In the genomic region with DNA sequence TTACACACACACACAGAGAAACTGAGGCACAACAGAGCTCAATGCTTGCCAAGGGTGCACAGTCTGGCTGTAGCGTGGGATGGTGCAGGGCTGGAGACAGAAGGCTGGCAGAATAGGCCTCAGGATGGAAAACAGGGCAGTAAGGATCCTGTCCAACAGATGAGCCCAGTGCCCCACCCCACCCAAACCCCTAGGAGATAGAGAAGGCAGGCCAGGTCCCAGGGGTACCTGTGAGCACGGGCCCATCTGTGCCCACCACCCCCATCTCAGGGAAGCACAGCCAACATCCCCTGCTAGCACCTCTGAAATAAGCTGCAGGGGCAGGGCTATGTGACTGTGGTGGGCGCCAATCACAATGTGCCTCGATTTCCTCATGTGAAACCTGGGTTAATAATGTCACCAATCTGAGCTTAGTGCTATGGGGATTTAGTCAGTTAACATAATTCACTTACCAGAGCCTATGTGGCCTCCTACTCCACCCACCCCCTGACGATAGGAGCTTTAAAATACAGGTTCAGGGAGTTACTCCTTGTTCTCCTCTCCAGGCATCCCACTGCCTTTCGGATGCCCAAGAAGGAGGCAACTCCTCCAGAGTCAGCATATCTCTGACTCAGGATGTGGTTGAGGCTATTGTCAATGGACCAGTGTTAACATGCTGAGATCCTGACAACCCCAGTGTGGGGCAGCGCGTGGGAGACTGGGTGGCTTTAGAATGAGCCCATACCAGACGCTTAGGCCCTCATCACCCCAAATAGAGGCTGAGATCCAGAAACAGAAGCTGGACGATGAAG, we compare ENCODE assay signal across 13 cellular contexts. TPM values are rescaled to one million over a fixed set of nuclear protein-coding genes. Genes with fewer than 3 reads are reported as not detected.
DNase-seq lines count a peak whose midpoint lies in the region; ATAC-seq and TF ChIP-seq lines count a peak whose summit lies in the region.
"Had no signal": no experiment of that assay in that cellular context is flagged by ENCODE, and none has a peak within 500 bp of the region (broad histone marks: within the 10 kb centered on the region; RNA-seq: fewer than 3 reads in every experiment).

No MANE protein-coding gene starts in this region.

- H3K36me3 ChIP-seq in right atrium auricular region, result no peaks in the 10 kb centered on the region
- H3K36me3 ChIP-seq: uterus had no signal

- peak overlapping the region; percentile 87 for H3K27ac Mint-ChIP-seq in memory B cell

- TF ChIP-seq CTCF in right atrium auricular region (IDR thresholded peaks at IDR 0.05) (no peak), GM20000 (IDR thresholded peaks at IDR 0.05; ENCODE audit: extremely low read depth, missing control alignments) (no peak), coronary artery (IDR thresholded peaks at IDR 0.05) (no peak)

- DNase-seq in right atrium auricular region (ENCODE audit: low spot score), result no peak
- no peak for DNase-seq in right cardiac atrium
- DNase-seq in amniotic epithelial cell (ENCODE audit: low read depth), result peak; percentile 66
- DNase-seq in memory B cell (ENCODE audit: low spot score in 2 of 2), result no peak
- DNase-seq in GM20000 (ENCODE audit: low spot score), result no peak
- no peak for DNase-seq in stimulated activated CD4-positive, alpha-beta T cell treated with anti-CD3 and anti-CD28 coated beads, Interleukin-4, amount 100 ng/mL, for 24 hours
- DNase-seq in coronary artery (ENCODE audit: low spot score), result no peak
- DNase-seq: DMS53, NCI-H2107, SK-N-SH, uterus had no signal

- no peak for ATAC-seq in right cardiac atrium
- no peak for ATAC-seq in memory B cell (ENCODE audit: low read depth)
- no peak for ATAC-seq in GM18520 (IDR thresholded peaks at IDR 0.05; ENCODE audit: unreplicated experiment)

- peak overlapping the region; percentile 5 for H3K4me3 Mint-ChIP-seq in memory B cell

- H3K27ac ChIP-seq in right atrium auricular region (peak overlapping the region; percentile 65 to 76), right cardiac atrium (ENCODE audit: low read length) (no peak overlapping the region), coronary artery (no peak overlapping the region)
- H3K27ac ChIP-seq: hepatocyte, uterus had no signal

- H3K4me1 ChIP-seq in right atrium auricular region (peaks cover 0 to 72% of the 10 kb centered on the region in 2 donors), right cardiac atrium (ENCODE audit: control insufficient read depth, insufficient read depth, low read length) (peaks cover 36% of the 10 kb centered on the region)

- WGBS in right cardiac atrium, result 80% methylated on average over 10 of the region's 10 CpGs

- H3K36me3 Mint-ChIP-seq in memory B cell, result peaks cover 1% of the 10 kb centered on the region

- H3K27me3 ChIP-seq in right atrium auricular region (no peaks in the 10 kb centered on the region), right cardiac atrium (ENCODE audit: control insufficient read depth, insufficient read depth) (no peaks in the 10 kb centered on the region)
- H3K27me3 ChIP-seq: hepatocyte, uterus had no signal

- H3K4me3 ChIP-seq in right atrium auricular region (no peak overlapping the region), right cardiac atrium (ENCODE audit: low read length) (no peak overlapping the region), coronary artery (no peak overlapping the region)
- H3K4me3 ChIP-seq: hepatocyte, uterus had no signal

- intact Hi-C loops in right cardiac atrium (cut with DNase I), result no loop called here

- no peaks in the 10 kb centered on the region for H3K27me3 Mint-ChIP-seq in memory B cell

- H3K9me3 Mint-ChIP-seq in memory B cell, result no peaks in the 10 kb centered on the region

- H3K4me1 Mint-ChIP-seq in memory B cell, result peaks cover 64% of the 10 kb centered on the region

- no peaks in the 10 kb centered on the region for H3K9me3 ChIP-seq in right atrium auricular region
- H3K9me3 ChIP-seq in right cardiac atrium (ENCODE audit: control insufficient read depth, low read length), result no peaks in the 10 kb centered on the region
- H3K9me3 ChIP-seq: SK-N-SH, uterus had no signal

RNA-seq across cellular contexts. Expression of a gene that starts 27.6 kb away (rescaled TPM):
- 10 to 100 TPM; 32.2 to 40.4 TPM for total RNA-seq in right atrium auricular region
- 10 to 100 TPM; 29.5 to 36.0 (median 33.8) TPM for total RNA-seq in right cardiac atrium
- polyA plus RNA-seq in right cardiac atrium, result 20.0 TPM

Comparison
In these comparisons a context has a peak if more than half of its experiments do, and no peak if none do; other contexts are left out.
1. H3K27ac ChIP-seq: peak in right atrium auricular region (2 of 2); none in right cardiac atrium (single experiment) and coronary artery (0 of 2).